ENCODE assay signal across 11 cellular contexts in genomic region chr7:97733276-97734206, GRCh38. TPM values are rescaled to one million over a fixed set of nuclear protein-coding genes. Genes with fewer than 3 reads are reported as not detected.
DNase-seq lines count a peak whose midpoint lies in the region; ATAC-seq, FAIRE-seq and TF ChIP-seq lines count a peak whose summit lies in the region.
"Had no signal": no experiment of that assay in that cellular context is flagged by ENCODE, and none has a peak within 500 bp of the region (broad histone marks: within the 10 kb centered on the region; RNA-seq: fewer than 3 reads in every experiment).

No MANE protein-coding gene starts in this region.

- peak overlapping the region; percentile 34 for H2AFZ ChIP-seq in astrocyte (ENCODE audit: low read depth, low read length)

- H3K9me3 Mint-ChIP-seq in activated T-cell treated with anti-CD3 and anti-CD28 coated beads, Interleukin-2, amount 50 U/mL, for 4 hours = no peaks in the 10 kb centered on the region
- H3K9me3 Mint-ChIP-seq in astrocyte (ENCODE audit: unreplicated experiment) = no peaks in the 10 kb centered on the region

- no peaks in the 10 kb centered on the region for H3K79me1 ChIP-seq in mesendoderm (ENCODE audit: low read length)

- DNase-seq in activated T-cell treated with anti-CD3 and anti-CD28 coated beads, Interleukin-2, amount 50 U/mL, for 4 hours = no peak
- DNase-seq in activated T-cell treated with anti-CD3 and anti-CD28 coated beads for 4 hours (no peak), astrocyte (ENCODE audit: low read depth) (no peak), mesendoderm (peak; percentile 62), suprapubic skin (ENCODE audit: low spot score in 2 of 2) (no peak), RCC 7860 (ENCODE audit: low spot score) (no peak)
- DNase-seq: HCEC 1CT, KG1 had no signal

- no peak overlapping the region for H4K5ac ChIP-seq in mesendoderm (ENCODE audit: low read length)

- no CpG with 5 or more reads among the region's 62 CpGs for WGBS in mesendoderm (ENCODE audit: extremely low coverage, insufficient coverage, low lambda C conversion rate)
- 2% methylated on average over 38 of the region's 62 CpGs for WGBS in suprapubic skin

- H2BK15ac ChIP-seq in mesendoderm (replicated peaks; ENCODE audit: low read depth) = no peak overlapping the region

- H3K9me3 ChIP-seq in astrocyte (ENCODE audit: insufficient read depth, low read depth, low read length) = no peaks in the 10 kb centered on the region
- no peaks in the 10 kb centered on the region for H3K9me3 ChIP-seq in suprapubic skin

- no peak overlapping the region for H4K8ac ChIP-seq in mesendoderm (ENCODE audit: low read depth, low read length)

- peak overlapping the region; percentile 54 for H3K4me2 ChIP-seq in astrocyte (ENCODE audit: low read length)
- peak overlapping the region; percentile 67 for H3K4me2 ChIP-seq in mesendoderm (ENCODE audit: low read length)
- H3K4me2 ChIP-seq: BLaER1 had no signal

- H3K79me2 ChIP-seq in astrocyte (ENCODE audit: insufficient read depth, low read length) (no peaks in the 10 kb centered on the region), mesendoderm (ENCODE audit: control insufficient read depth, insufficient read depth, low read length) (no peaks in the 10 kb centered on the region)

- H3K4me3 ChIP-seq in astrocyte (ENCODE audit: insufficient read depth, low read depth, low read length) (peak overlapping the region; percentile 5), mesendoderm (ENCODE audit: low read length) (no peak overlapping the region), suprapubic skin (peak overlapping the region; percentile 13)
- H3K4me3 ChIP-seq: BLaER1 had no signal

- no peak overlapping the region for H2BK5ac ChIP-seq in mesendoderm (ENCODE audit: low read length)

- no peak overlapping the region for H2BK120ac ChIP-seq in mesendoderm (ENCODE audit: low read depth, low read length)

- H3K27ac ChIP-seq in astrocyte (ENCODE audit: low read depth, low read length) = no peak overlapping the region
- no peak overlapping the region for H3K27ac ChIP-seq in mesendoderm (ENCODE audit: low read depth, low read length)
- no peak overlapping the region for H3K27ac ChIP-seq in suprapubic skin
- H3K27ac ChIP-seq: BLaER1 had no signal

- peaks cover 53% of the 10 kb centered on the region for H3K27me3 Mint-ChIP-seq in activated T-cell treated with anti-CD3 and anti-CD28 coated beads, Interleukin-2, amount 50 U/mL, for 4 hours (ENCODE audit: low read depth)
- peaks cover 46% of the 10 kb centered on the region for H3K27me3 Mint-ChIP-seq in astrocyte (ENCODE audit: low read depth, unreplicated experiment)

- no peak overlapping the region for H3K4ac ChIP-seq in mesendoderm (ENCODE audit: low read depth, low read length)

- peaks cover 13% of the 10 kb centered on the region for H3K4me1 Mint-ChIP-seq in activated T-cell treated with anti-CD3 and anti-CD28 coated beads, Interleukin-2, amount 50 U/mL, for 4 hours (ENCODE audit: low read depth)
- H3K4me1 Mint-ChIP-seq in astrocyte (ENCODE audit: low read depth, unreplicated experiment) = peaks cover 10% of the 10 kb centered on the region

- no peak overlapping the region for H2AK5ac ChIP-seq in mesendoderm (ENCODE audit: low read length)

- no peak overlapping the region for H3K4me3 Mint-ChIP-seq in activated T-cell treated with anti-CD3 and anti-CD28 coated beads, Interleukin-2, amount 50 U/mL, for 4 hours
- H3K4me3 Mint-ChIP-seq in astrocyte (ENCODE audit: unreplicated experiment) = peak overlapping the region; percentile 71

- H3K36me3 ChIP-seq in astrocyte (ENCODE audit: insufficient read depth, low read length) = no peaks in the 10 kb centered on the region
- H3K36me3 ChIP-seq in mesendoderm (ENCODE audit: control insufficient read depth, insufficient read depth, low read length) = no peaks in the 10 kb centered on the region
- no peaks in the 10 kb centered on the region for H3K36me3 ChIP-seq in suprapubic skin
- H3K36me3 ChIP-seq: BLaER1 had no signal

- no peak overlapping the region for H3K23ac ChIP-seq in mesendoderm (ENCODE audit: low read length)

- no peak overlapping the region for H3K9ac ChIP-seq in astrocyte (ENCODE audit: low read length)
- peak overlapping the region; percentile 18 for H3K9ac ChIP-seq in mesendoderm (ENCODE audit: low read length)
- H3K9ac ChIP-seq: BLaER1 had no signal

- no peak overlapping the region for H3K27ac Mint-ChIP-seq in astrocyte (ENCODE audit: unreplicated experiment)

- H3K4me1 ChIP-seq in astrocyte (ENCODE audit: insufficient read depth, low read length) = no peaks in the 10 kb centered on the region
- H3K4me1 ChIP-seq in mesendoderm (ENCODE audit: control insufficient read depth, low read depth, low read length) = peaks cover 4% of the 10 kb centered on the region
- peaks cover 24% of the 10 kb centered on the region for H3K4me1 ChIP-seq in suprapubic skin
- H3K4me1 ChIP-seq: BLaER1 had no signal

- FAIRE-seq in astrocyte (lab: Jason Lieb, UNC) (no peak), RCC 7860 (lab: Jason Lieb, UNC) (no peak)

- H3K18ac ChIP-seq in mesendoderm (ENCODE audit: low read length) = no peak overlapping the region

- no peak for TF ChIP-seq POLR2A in suprapubic skin (IDR thresholded peaks at IDR 0.05)

- no peaks in the 10 kb centered on the region for H3K36me3 Mint-ChIP-seq in activated T-cell treated with anti-CD3 and anti-CD28 coated beads, Interleukin-2, amount 50 U/mL, for 4 hours (ENCODE audit: insufficient read depth)
- H3K36me3 Mint-ChIP-seq in astrocyte (ENCODE audit: low read depth, unreplicated experiment) = no peaks in the 10 kb centered on the region

- ATAC-seq in activated T-cell treated with anti-CD3 and anti-CD28 coated beads, Interleukin-2, amount 50 U/mL, for 4 hours = peak; percentile 14 to 34
- ATAC-seq in HG03565 (IDR thresholded peaks at IDR 0.05; ENCODE audit: unreplicated experiment) (no peak), HG03354 (IDR thresholded peaks at IDR 0.05; ENCODE audit: poor library complexity, severe bottlenecking, unreplicated experiment) (no peak)

- TF ChIP-seq CTCF in astrocyte (IDR thresholded peaks at IDR 0.05; ENCODE audit: insufficient read depth, low read depth, low read length) = no peak
- TF ChIP-seq CTCF in suprapubic skin (IDR thresholded peaks at IDR 0.05) = no peak

- H3K27me3 ChIP-seq in astrocyte (ENCODE audit: insufficient read depth, low read length) = peaks cover 33% of the 10 kb centered on the region
- H3K27me3 ChIP-seq in mesendoderm (ENCODE audit: insufficient read depth, low read length, poor library complexity) = peaks cover 20% of the 10 kb centered on the region
- peaks cover 59% of the 10 kb centered on the region for H3K27me3 ChIP-seq in suprapubic skin
- H3K27me3 ChIP-seq: BLaER1 had no signal

- no peak overlapping the region for H3K56ac ChIP-seq in mesendoderm (ENCODE audit: low read length)

- H4K20me1 ChIP-seq in astrocyte (ENCODE audit: insufficient read depth, low read length) = no peaks in the 10 kb centered on the region
- H4K20me1 ChIP-seq: BLaER1 had no signal

- no peak for TF ChIP-seq EP300 in suprapubic skin (IDR thresholded peaks at IDR 0.05)

RNA-seq across cellular contexts. Expression of gene TAC1, which starts 1.7 kb away (rescaled TPM):
- 1 to 10 TPM in 2 of 3 donors, under 1 TPM in 1; 0.76 to 1.3 (median 1.2) TPM for total RNA-seq in activated T-cell treated with anti-CD3 and anti-CD28 coated beads, Interleukin-2, amount 50 U/mL, for 4 hours
- total RNA-seq in astrocyte (0.34 TPM in 1 of 2 replicates, not detected in the other), suprapubic skin (10 to 100 TPM in 1 of 4 donors, 1 to 10 TPM in 2, not detected in 1; 1.1 to 12.2 (median 1.7) TPM)
- polyA plus RNA-seq in mesendoderm (2013, experiment 1 of 2) = 8.4 TPM
- polyA plus RNA-seq in mesendoderm (2013, experiment 2 of 2) = 9.7 TPM

Comparison
In these comparisons a context has a peak if more than half of its experiments do, and no peak if none do; other contexts are left out.
1. ATAC-seq: peak in activated T-cell treated with anti-CD3 and anti-CD28 coated beads, Interleukin-2, amount 50 U/mL, for 4 hours (2 of 2); none in HG03565 (single experiment) and HG03354 (single experiment).